In the genomic region with DNA sequence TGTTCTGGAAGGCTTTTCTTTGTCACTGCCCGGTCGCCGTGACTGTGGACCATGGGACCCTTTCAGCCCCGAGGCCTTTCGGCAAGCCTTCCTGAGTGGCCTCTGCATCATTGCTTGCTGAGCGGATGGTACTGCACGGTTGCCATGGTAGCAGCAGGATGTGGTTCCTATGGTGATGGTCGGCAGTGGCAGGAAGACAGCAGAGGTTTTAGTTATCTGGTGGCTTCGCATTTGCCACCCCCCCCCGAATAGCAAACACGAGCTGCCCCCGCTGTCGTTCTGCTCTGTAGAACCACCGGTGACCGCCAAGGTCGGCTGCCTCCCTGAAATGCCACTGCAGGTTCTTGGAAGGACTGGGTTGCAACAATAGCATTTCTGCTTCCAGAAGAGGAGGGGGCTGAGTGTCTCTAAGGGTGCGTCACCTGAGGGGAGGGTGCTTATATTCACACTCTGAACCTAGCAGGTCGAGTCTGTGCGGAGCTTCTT, we compare ENCODE assay signal across 8 cellular contexts.
A peak's percentile ranks its signal among the peaks of the same experiment; 100 is the strongest.
DNase-seq lines count a peak whose midpoint lies in the region; ATAC-seq and TF ChIP-seq lines count a peak whose summit lies in the region.

No MANE protein-coding gene starts in this region.

- DNase-seq in CD4-positive, alpha-beta T cell: peak; percentile 52 to 79 (median 66)
- DNase-seq in activated CD4-positive, alpha-beta T cell treated with anti-CD3 and anti-CD28 coated beads, Interleukin-2, amount 10 ng/mL, durations not matched to agents 24 days and 14 days: peak; percentile 94
- peak; percentile 69 to 81 (median 72) for DNase-seq in effector memory CD4-positive, alpha-beta T cell
- DNase-seq in stimulated activated CD8-positive, alpha-beta memory T cell treated with anti-CD3 and anti-CD28 coated beads, Interleukin-12 subunit alpha, Interleukin-12 subunit beta, amount 100 ng/mL, for 1 hour (ENCODE audit: low read depth): peak; percentile 64
- DNase-seq in COLO829 (ENCODE audit: low spot score) (no peak), COR-L47 (lab: John Stamatoyannopoulos, UW) (no peak)

- peak overlapping the region; percentile 5 for H3K27ac ChIP-seq in CD4-positive, alpha-beta T cell (ENCODE audit: low read depth, low read length)
- H3K27ac ChIP-seq in effector memory CD4-positive, alpha-beta T cell (ENCODE audit: insufficient read depth, low read length, poor library complexity, severe bottlenecking): peak overlapping the region; percentile 56

- POLR2A ChIA-PET in CD4-positive, alpha-beta T cell (lab: Charles Lee): interaction anchor here (1.2 kb wide), 1 partner anchor 51 kb away, joined by 5 read pairs; no protein-coding TSS in a partner anchor

- H3K36me3 ChIP-seq in effector memory CD4-positive, alpha-beta T cell (ENCODE audit: control insufficient read depth, insufficient read depth, low read length): peaks cover 2% of the 10 kb centered on the region

- peak overlapping the region; percentile 81 for H3K27ac Mint-ChIP-seq in CD4-positive, alpha-beta T cell
- no peak overlapping the region for H3K27ac Mint-ChIP-seq in activated CD4-positive, alpha-beta T cell treated with anti-CD3 and anti-CD28 coated beads, Interleukin-2, amount 10 ng/mL, durations not matched to agents 24 days and 14 days

- H3K9me3 Mint-ChIP-seq in CD4-positive, alpha-beta T cell: no peaks in the 10 kb centered on the region
- no peaks in the 10 kb centered on the region for H3K9me3 Mint-ChIP-seq in activated CD4-positive, alpha-beta T cell treated with anti-CD3 and anti-CD28 coated beads, Interleukin-2, amount 10 ng/mL, durations not matched to agents 24 days and 14 days

- CTCF ChIA-PET in CD4-positive, alpha-beta T cell (lab: Charles Lee): no interaction called here

- no peak for TF ChIP-seq CTCF in CD4-positive, alpha-beta T cell (IDR thresholded peaks at IDR 0.05)

- H3K9me3 ChIP-seq in CD4-positive, alpha-beta T cell (ENCODE audit: control insufficient read depth, low read length): no peaks in the 10 kb centered on the region
- no peaks in the 10 kb centered on the region for H3K9me3 ChIP-seq in effector memory CD4-positive, alpha-beta T cell (ENCODE audit: control insufficient read depth, low read length)

- H3K4me1 ChIP-seq in effector memory CD4-positive, alpha-beta T cell (ENCODE audit: control insufficient read depth, insufficient read depth, low read length, poor library complexity, severe bottlenecking): peaks cover 22% of the 10 kb centered on the region

- peak; percentile 62 for ATAC-seq in CD4-positive, alpha-beta T cell (ENCODE audit: poor library complexity)
- ATAC-seq in HG02981 (IDR thresholded peaks at IDR 0.05; ENCODE audit: unreplicated experiment) (peak; percentile 86), HG02588 (IDR thresholded peaks at IDR 0.05; ENCODE audit: unreplicated experiment) (no peak)

- H3K36me3 Mint-ChIP-seq in CD4-positive, alpha-beta T cell (ENCODE audit: low read depth): peaks cover 3% of the 10 kb centered on the region
- peaks cover 9% of the 10 kb centered on the region for H3K36me3 Mint-ChIP-seq in activated CD4-positive, alpha-beta T cell treated with anti-CD3 and anti-CD28 coated beads, Interleukin-2, amount 10 ng/mL, durations not matched to agents 24 days and 14 days (ENCODE audit: low read depth)

- intact Hi-C loops in CD4-positive, alpha-beta T cell (cut with DNase I, micrococcal nuclease): loop anchor here in 1 of 2 experiments (2.0 to 5.0 kb wide), 2 partner anchors 50 to 79 kb away; partner anchors contain the start of gene CMIP
- intact Hi-C loops in activated CD4-positive, alpha-beta T cell treated with anti-CD3 and anti-CD28 coated beads, Interleukin-2, amount 10 ng/mL, durations not matched to agents 24 days and 14 days (cut with micrococcal nuclease): no loop called here

- no peak overlapping the region for H3K4me3 ChIP-seq in effector memory CD4-positive, alpha-beta T cell (ENCODE audit: insufficient read depth, low read depth, low read length, poor library complexity, severe bottlenecking)

- H3K4me1 Mint-ChIP-seq in CD4-positive, alpha-beta T cell (ENCODE audit: low read depth): peaks cover 56% of the 10 kb centered on the region
- peaks cover 49% of the 10 kb centered on the region for H3K4me1 Mint-ChIP-seq in activated CD4-positive, alpha-beta T cell treated with anti-CD3 and anti-CD28 coated beads, Interleukin-2, amount 10 ng/mL, durations not matched to agents 24 days and 14 days

- no peaks in the 10 kb centered on the region for H3K27me3 ChIP-seq in CD4-positive, alpha-beta T cell (ENCODE audit: control insufficient read depth, insufficient read depth, low read length)
- H3K27me3 ChIP-seq in effector memory CD4-positive, alpha-beta T cell (replicated peaks; ENCODE audit: control insufficient read depth, insufficient read depth, low read length, poor library complexity, severe bottlenecking): no peaks in the 10 kb centered on the region

- no peaks in the 10 kb centered on the region for H3K27me3 Mint-ChIP-seq in CD4-positive, alpha-beta T cell
- H3K27me3 Mint-ChIP-seq in activated CD4-positive, alpha-beta T cell treated with anti-CD3 and anti-CD28 coated beads, Interleukin-2, amount 10 ng/mL, durations not matched to agents 24 days and 14 days: no peaks in the 10 kb centered on the region

- no peak overlapping the region for H3K4me3 Mint-ChIP-seq in CD4-positive, alpha-beta T cell
- H3K4me3 Mint-ChIP-seq in activated CD4-positive, alpha-beta T cell treated with anti-CD3 and anti-CD28 coated beads, Interleukin-2, amount 10 ng/mL, durations not matched to agents 24 days and 14 days: peak overlapping the region; percentile 34

Comparison
In these comparisons a context has a peak if more than half of its experiments do, and no peak if none do; other contexts are left out.
1. DNase-seq: peak in CD4-positive, alpha-beta T cell (10 of 10), activated CD4-positive, alpha-beta T cell treated with anti-CD3 and anti-CD28 coated beads, Interleukin-2, amount 10 ng/mL, durations not matched to agents 24 days and 14 days (single experiment), effector memory CD4-positive, alpha-beta T cell (3 of 3) and stimulated activated CD8-positive, alpha-beta memory T cell treated with anti-CD3 and anti-CD28 coated beads, Interleukin-12 subunit alpha, Interleukin-12 subunit beta, amount 100 ng/mL, for 1 hour (single experiment); none in COLO829 (single experiment) and COR-L47 (single experiment).